Comparison of ENCODE assay signal across 1 cellular context in the genomic region with DNA sequence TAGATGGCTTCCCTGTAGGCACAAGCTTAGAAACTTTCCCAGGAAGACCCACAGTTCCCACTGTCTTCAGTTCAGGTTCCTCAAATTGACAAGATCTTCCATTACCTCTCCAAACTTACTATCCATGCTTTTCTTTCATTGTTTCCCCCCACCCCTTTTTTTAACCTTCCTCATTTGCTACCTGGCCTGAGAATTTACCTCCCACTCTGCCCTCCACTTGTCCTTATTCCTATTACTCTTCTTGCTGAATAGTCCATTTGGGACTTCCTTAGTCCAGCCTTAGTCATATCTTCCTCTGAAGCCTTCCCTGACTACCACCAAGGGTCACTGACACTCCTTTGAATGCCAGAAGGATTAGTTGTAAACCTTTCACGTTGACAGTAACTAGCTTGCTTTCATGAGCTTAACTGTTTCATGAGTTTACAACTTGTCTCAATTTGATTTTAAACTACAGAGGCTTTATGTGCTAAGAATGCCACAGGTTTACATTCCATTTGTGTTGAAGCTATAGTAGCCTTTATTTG.
TF ChIP-seq lines count a peak whose summit lies in the region.

No MANE protein-coding gene starts in this region.

TF ChIP-seq in GM12878, 131 proteins besides CTCF, POLR2A, EP300 and RAD21 (continued from another document):
- TF ChIP-seq, protein P1, sequence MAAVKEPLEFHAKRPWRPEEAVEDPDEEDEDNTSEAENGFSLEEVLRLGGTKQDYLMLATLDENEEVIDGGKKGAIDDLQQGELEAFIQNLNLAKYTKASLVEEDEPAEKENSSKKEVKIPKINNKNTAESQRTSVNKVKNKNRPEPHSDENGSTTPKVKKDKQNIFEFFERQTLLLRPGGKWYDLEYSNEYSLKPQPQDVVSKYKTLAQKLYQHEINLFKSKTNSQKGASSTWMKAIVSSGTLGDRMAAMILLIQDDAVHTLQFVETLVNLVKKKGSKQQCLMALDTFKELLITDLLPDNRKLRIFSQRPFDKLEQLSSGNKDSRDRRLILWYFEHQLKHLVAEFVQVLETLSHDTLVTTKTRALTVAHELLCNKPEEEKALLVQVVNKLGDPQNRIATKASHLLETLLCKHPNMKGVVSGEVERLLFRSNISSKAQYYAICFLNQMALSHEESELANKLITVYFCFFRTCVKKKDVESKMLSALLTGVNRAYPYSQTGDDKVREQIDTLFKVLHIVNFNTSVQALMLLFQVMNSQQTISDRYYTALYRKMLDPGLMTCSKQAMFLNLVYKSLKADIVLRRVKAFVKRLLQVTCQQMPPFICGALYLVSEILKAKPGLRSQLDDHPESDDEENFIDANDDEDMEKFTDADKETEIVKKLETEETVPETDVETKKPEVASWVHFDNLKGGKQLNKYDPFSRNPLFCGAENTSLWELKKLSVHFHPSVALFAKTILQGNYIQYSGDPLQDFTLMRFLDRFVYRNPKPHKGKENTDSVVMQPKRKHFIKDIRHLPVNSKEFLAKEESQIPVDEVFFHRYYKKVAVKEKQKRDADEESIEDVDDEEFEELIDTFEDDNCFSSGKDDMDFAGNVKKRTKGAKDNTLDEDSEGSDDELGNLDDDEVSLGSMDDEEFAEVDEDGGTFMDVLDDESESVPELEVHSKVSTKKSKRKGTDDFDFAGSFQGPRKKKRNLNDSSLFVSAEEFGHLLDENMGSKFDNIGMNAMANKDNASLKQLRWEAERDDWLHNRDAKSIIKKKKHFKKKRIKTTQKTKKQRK (IDR thresholded peaks at IDR 0.05; ENCODE audit: low read depth, low read length): no peak
- TF ChIP-seq GABPA (IDR thresholded peaks at IDR 0.05; ENCODE audit: low read depth) (no peak), ZNF217 (IDR thresholded peaks at IDR 0.05) (no peak), JUND (IDR thresholded peaks at IDR 0.05; ENCODE audit: low read depth, low read length) (no peak), BCL11A (IDR thresholded peaks at IDR 0.05; ENCODE audit: low read depth, low read length) (no peak)
- TF ChIP-seq, protein P2, sequence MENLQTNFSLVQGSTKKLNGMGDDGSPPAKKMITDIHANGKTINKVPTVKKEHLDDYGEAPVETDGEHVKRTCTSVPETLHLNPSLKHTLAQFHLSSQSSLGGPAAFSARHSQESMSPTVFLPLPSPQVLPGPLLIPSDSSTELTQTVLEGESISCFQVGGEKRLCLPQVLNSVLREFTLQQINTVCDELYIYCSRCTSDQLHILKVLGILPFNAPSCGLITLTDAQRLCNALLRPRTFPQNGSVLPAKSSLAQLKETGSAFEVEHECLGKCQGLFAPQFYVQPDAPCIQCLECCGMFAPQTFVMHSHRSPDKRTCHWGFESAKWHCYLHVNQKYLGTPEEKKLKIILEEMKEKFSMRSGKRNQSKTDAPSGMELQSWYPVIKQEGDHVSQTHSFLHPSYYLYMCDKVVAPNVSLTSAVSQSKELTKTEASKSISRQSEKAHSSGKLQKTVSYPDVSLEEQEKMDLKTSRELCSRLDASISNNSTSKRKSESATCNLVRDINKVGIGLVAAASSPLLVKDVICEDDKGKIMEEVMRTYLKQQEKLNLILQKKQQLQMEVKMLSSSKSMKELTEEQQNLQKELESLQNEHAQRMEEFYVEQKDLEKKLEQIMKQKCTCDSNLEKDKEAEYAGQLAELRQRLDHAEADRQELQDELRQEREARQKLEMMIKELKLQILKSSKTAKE (IDR thresholded peaks at IDR 0.05; ENCODE audit: low read depth, poor library complexity, severe bottlenecking): no peak
- TF ChIP-seq, protein P3, sequence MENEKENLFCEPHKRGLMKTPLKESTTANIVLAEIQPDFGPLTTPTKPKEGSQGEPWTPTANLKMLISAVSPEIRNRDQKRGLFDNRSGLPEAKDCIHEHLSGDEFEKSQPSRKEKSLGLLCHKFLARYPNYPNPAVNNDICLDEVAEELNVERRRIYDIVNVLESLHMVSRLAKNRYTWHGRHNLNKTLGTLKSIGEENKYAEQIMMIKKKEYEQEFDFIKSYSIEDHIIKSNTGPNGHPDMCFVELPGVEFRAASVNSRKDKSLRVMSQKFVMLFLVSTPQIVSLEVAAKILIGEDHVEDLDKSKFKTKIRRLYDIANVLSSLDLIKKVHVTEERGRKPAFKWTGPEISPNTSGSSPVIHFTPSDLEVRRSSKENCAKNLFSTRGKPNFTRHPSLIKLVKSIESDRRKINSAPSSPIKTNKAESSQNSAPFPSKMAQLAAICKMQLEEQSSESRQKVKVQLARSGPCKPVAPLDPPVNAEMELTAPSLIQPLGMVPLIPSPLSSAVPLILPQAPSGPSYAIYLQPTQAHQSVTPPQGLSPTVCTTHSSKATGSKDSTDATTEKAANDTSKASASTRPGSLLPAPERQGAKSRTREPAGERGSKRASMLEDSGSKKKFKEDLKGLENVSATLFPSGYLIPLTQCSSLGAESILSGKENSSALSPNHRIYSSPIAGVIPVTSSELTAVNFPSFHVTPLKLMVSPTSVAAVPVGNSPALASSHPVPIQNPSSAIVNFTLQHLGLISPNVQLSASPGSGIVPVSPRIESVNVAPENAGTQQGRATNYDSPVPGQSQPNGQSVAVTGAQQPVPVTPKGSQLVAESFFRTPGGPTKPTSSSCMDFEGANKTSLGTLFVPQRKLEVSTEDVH (IDR thresholded peaks at IDR 0.05; ENCODE audit: low read depth, partially characterized antibody): no peak
